Comparison of ENCODE assay signal across 25 cellular contexts in the genomic region with DNA sequence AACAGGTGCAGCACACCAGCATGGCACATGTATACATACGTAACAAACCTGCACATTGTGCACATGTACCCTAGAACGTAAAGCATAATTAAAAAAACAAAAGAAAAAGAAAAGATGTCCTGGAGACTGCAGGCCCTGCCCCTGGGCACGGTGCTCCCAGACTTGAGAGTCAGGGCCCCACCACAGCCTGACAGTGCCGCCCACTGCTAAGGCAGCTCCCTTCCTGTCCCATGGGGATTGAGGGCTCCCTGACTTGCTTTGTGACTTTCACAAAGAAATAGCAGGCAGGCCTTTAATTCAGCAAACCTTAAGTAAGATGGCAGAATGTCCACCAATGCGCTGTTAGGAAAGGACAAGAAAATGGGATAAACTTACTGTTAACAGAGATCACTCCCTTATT.
A peak's percentile ranks its signal among the peaks of the same experiment; 100 is the strongest.
DNase-seq lines count a peak whose midpoint lies in the region; ATAC-seq and TF ChIP-seq lines count a peak whose summit lies in the region.
"Had no signal": no experiment of that assay in that cellular context is flagged by ENCODE, and none has a peak within 500 bp of the region (broad histone marks: within the 10 kb centered on the region; RNA-seq: fewer than 3 reads in every experiment).

No MANE protein-coding gene starts in this region.

- no peak for TF ChIP-seq CTCF in DND-41 (IDR thresholded peaks at IDR 0.05; ENCODE audit: borderline replicate concordance, extremely low read depth, low read length, poor library complexity, severe bottlenecking)
- no peak for TF ChIP-seq CTCF in esophagus muscularis mucosa (IDR thresholded peaks at IDR 0.05)
- TF ChIP-seq CTCF in psoas muscle (IDR thresholded peaks at IDR 0.05): no peak

- H3K79me2 ChIP-seq in DND-41 (ENCODE audit: insufficient read depth, low read length): no peaks in the 10 kb centered on the region

- H3K9me3 Mint-ChIP-seq in stimulated activated memory B cell treated with anti-CD40 and anti-IgM and Interleukin-4, amounts not matched to agents 10 μg/mL and 1 μg/mL and 100 μg/mL, for 72 hours: no peaks in the 10 kb centered on the region
- H3K9me3 Mint-ChIP-seq: CD8-positive, alpha-beta T cell had no signal

- H3K36me3 Mint-ChIP-seq in stimulated activated memory B cell treated with anti-CD40 and anti-IgM and Interleukin-4, amounts not matched to agents 10 μg/mL and 1 μg/mL and 100 μg/mL, for 72 hours: peaks cover 14% of the 10 kb centered on the region
- H3K36me3 Mint-ChIP-seq: CD8-positive, alpha-beta T cell had no signal

- H3K27me3 ChIP-seq in DND-41 (ENCODE audit: insufficient read depth, low read length, poor library complexity) (no peaks in the 10 kb centered on the region), esophagus muscularis mucosa (no peaks in the 10 kb centered on the region), psoas muscle (ENCODE audit: insufficient read depth in 3 of 3, low read length in 2 of 3) (no peaks in the 10 kb centered on the region)
- H3K27me3 ChIP-seq: MG63 had no signal

- H4K20me1 ChIP-seq in DND-41 (ENCODE audit: insufficient read depth, low read length): no peaks in the 10 kb centered on the region

- no peaks in the 10 kb centered on the region for H3K27me3 Mint-ChIP-seq in stimulated activated memory B cell treated with anti-CD40 and anti-IgM and Interleukin-4, amounts not matched to agents 10 μg/mL and 1 μg/mL and 100 μg/mL, for 72 hours

- no peak for TF ChIP-seq EP300 in esophagus muscularis mucosa (IDR thresholded peaks at IDR 0.05)

- 89% methylated on average over 5 of the region's 5 CpGs for WGBS in esophagus muscularis mucosa
- WGBS in psoas muscle, 3 donors: 93 to 96% (median 95%) methylated on average over 5 of the region's 5 CpGs

- no peak overlapping the region for H3K9ac ChIP-seq in DND-41 (ENCODE audit: low read depth, low read length)

- no peak overlapping the region for H3K4me3 Mint-ChIP-seq in stimulated activated memory B cell treated with anti-CD40 and anti-IgM and Interleukin-4, amounts not matched to agents 10 μg/mL and 1 μg/mL and 100 μg/mL, for 72 hours
- H3K4me3 Mint-ChIP-seq: CD8-positive, alpha-beta T cell had no signal

- ATAC-seq in DND-41 (ENCODE audit: insufficient read depth, low read depth): peak; percentile 83
- peak; percentile 60 for ATAC-seq in stimulated activated memory B cell treated with anti-CD40 and anti-IgM and Interleukin-4, amounts not matched to agents 10 μg/mL and 1 μg/mL and 100 μg/mL, for 72 hours
- ATAC-seq in psoas muscle: no peak
- ATAC-seq: CD8-positive, alpha-beta T cell; HCT116 had no signal

- peak overlapping the region; percentile 8 for H3K27ac Mint-ChIP-seq in stimulated activated memory B cell treated with anti-CD40 and anti-IgM and Interleukin-4, amounts not matched to agents 10 μg/mL and 1 μg/mL and 100 μg/mL, for 72 hours
- H3K27ac Mint-ChIP-seq: CD8-positive, alpha-beta T cell had no signal

- no peak for TF ChIP-seq POLR2A in esophagus muscularis mucosa (IDR thresholded peaks at IDR 0.05; ENCODE audit: low read depth)

- peak overlapping the region; percentile 65 for H3K27ac ChIP-seq in DND-41 (ENCODE audit: low read length)
- H3K27ac ChIP-seq in esophagus muscularis mucosa (replicated peaks in 1 of 4): no peak overlapping the region
- H3K27ac ChIP-seq in psoas muscle: no peak overlapping the region
- H3K27ac ChIP-seq: C4-2B, SK-N-MC had no signal

- H3K4me2 ChIP-seq in DND-41 (ENCODE audit: insufficient read depth, low read length): no peak overlapping the region

- no peaks in the 10 kb centered on the region for H3K36me3 ChIP-seq in DND-41 (ENCODE audit: insufficient read depth, low read length)
- H3K36me3 ChIP-seq in esophagus muscularis mucosa: peaks cover 0 to 4% (median 0%) of the 10 kb centered on the region in 4 donors
- no peaks in the 10 kb centered on the region for H3K36me3 ChIP-seq in psoas muscle (ENCODE audit: insufficient read depth in 1 of 2, low read depth in 1 of 2)
- H3K36me3 ChIP-seq: MG63 had no signal

- no peak overlapping the region for H2AFZ ChIP-seq in DND-41 (ENCODE audit: low read depth, low read length)

- intact Hi-C loops in esophagus muscularis mucosa (cut with DNase I): no loop called here
- intact Hi-C loops in psoas muscle (cut with DNase I): no loop called here

- peaks cover 21% of the 10 kb centered on the region for H3K4me1 ChIP-seq in DND-41 (ENCODE audit: insufficient read depth, low read length)
- peaks cover 0 to 11% (median 5%) of the 10 kb centered on the region in 4 donors for H3K4me1 ChIP-seq in esophagus muscularis mucosa
- no peaks in the 10 kb centered on the region for H3K4me1 ChIP-seq in psoas muscle
- H3K4me1 ChIP-seq: Caco-2 had no signal

- no peak overlapping the region for H3K4me3 ChIP-seq in DND-41 (ENCODE audit: low read depth in 1 of 2, low read length in 2 of 2)
- no peak overlapping the region for H3K4me3 ChIP-seq in esophagus muscularis mucosa
- no peak overlapping the region for H3K4me3 ChIP-seq in psoas muscle
- H3K4me3 ChIP-seq: MG63, SK-N-MC had no signal

- no peaks in the 10 kb centered on the region for H3K9me3 ChIP-seq in DND-41 (ENCODE audit: insufficient read depth, low read length, severe bottlenecking)
- H3K9me3 ChIP-seq in esophagus muscularis mucosa: no peaks in the 10 kb centered on the region
- H3K9me3 ChIP-seq in psoas muscle: peaks cover 4% of the 10 kb centered on the region
- H3K9me3 ChIP-seq: Caco-2, MG63 had no signal

- peaks cover 47% of the 10 kb centered on the region for H3K4me1 Mint-ChIP-seq in stimulated activated memory B cell treated with anti-CD40 and anti-IgM and Interleukin-4, amounts not matched to agents 10 μg/mL and 1 μg/mL and 100 μg/mL, for 72 hours

- peak; percentile 21 for DNase-seq in activated effector memory CD4-positive, alpha-beta T cell treated with anti-CD3 and anti-CD28 coated beads, Interleukin-2, amount 50 U/mL, for 16 hours
- DNase-seq in activated effector memory CD4-positive, alpha-beta T cell treated with Interleukin-2 at 50 U/mL for 16 hours: no peak
- DNase-seq in DND-41 (peak; percentile 69), esophagus muscularis mucosa (ENCODE audit: extremely low spot score) (peak; percentile 29), NCI-H1092 (lab: John Stamatoyannopoulos, UW) (no peak), midbrain (lab: John Stamatoyannopoulos, UW) (no peak), psoas muscle (no peak)
- DNase-seq: Caco-2, DMS 273 treated with DMSO at 0.1 percent for 48 hours, DMS79 treated with DMSO at 0.1 percent for 48 hours, IMR-90, KG1, MG63, NCI-H1417, NCI-H1694, NCI-H2081, NCI-H226, NCI-H510A, NCI-H69, SIG-M5 had no signal

Comparison
In these comparisons a context has a peak if more than half of its experiments do, and no peak if none do; other contexts are left out.
1. DNase-seq: peak in activated effector memory CD4-positive, alpha-beta T cell treated with anti-CD3 and anti-CD28 coated beads, Interleukin-2, amount 50 U/mL, for 16 hours (single experiment), DND-41 (single experiment) and esophagus muscularis mucosa (single experiment); none in activated effector memory CD4-positive, alpha-beta T cell treated with Interleukin-2 at 50 U/mL for 16 hours (single experiment), NCI-H1092 (single experiment), midbrain (single experiment) and psoas muscle (0 of 2).
2. ATAC-seq: peak in DND-41 (single experiment) and stimulated activated memory B cell treated with anti-CD40 and anti-IgM and Interleukin-4, amounts not matched to agents 10 μg/mL and 1 μg/mL and 100 μg/mL, for 72 hours (single experiment); none in psoas muscle (0 of 4).